In genomic region chrX:13463608-13464007, GRCh38 we compare ENCODE assay signal across 9 cellular contexts.
DNase-seq lines count a peak whose midpoint lies in the region; ATAC-seq, FAIRE-seq and TF ChIP-seq lines count a peak whose summit lies in the region.
"Had no signal": no experiment of that assay in that cellular context is flagged by ENCODE, and none has a peak within 500 bp of the region (broad histone marks: within the 10 kb centered on the region; RNA-seq: fewer than 3 reads in every experiment).

No MANE protein-coding gene starts in this region.

- FAIRE-seq in RCC 7860 (lab: Jason Lieb, UNC), result no peak

- H3K9me3 Mint-ChIP-seq in MCF 10A (ENCODE audit: unreplicated experiment) (peaks cover 9% of the 10 kb centered on the region), nephron progenitor cell (peaks cover 46% of the 10 kb centered on the region)
- H3K9me3 Mint-ChIP-seq in activated T-cell treated with anti-CD3 and anti-CD28 coated beads, Interleukin-2, amount 50 U/mL, for 72 hours, result peaks cover 0 to 4% of the 10 kb centered on the region in 2 donors

- no TSS peak for BruUV-seq in MCF 10A (replicated peaks; lab: Mats Ljungman, UMichigan)

- DNase-seq in EL (peak; percentile 84), NCI-H2171 treated with DMSO at 0.1 percent for 48 hours (lab: John Stamatoyannopoulos, UW) (peak; percentile 96), MCF 10A (ENCODE audit: unreplicated experiment) (peak; percentile 69), nephron progenitor cell (peak; percentile 5), RCC 7860 (ENCODE audit: low spot score) (no peak)
- no peak for DNase-seq in activated T-cell treated with anti-CD3 and anti-CD28 coated beads, Interleukin-2, amount 50 U/mL, for 72 hours
- DNase-seq in stimulated activated CD8-positive, alpha-beta memory T cell treated with anti-CD3 and anti-CD28 coated beads, Interleukin-4, amount 100 ng/mL, for 48 hours, result no peak
- DNase-seq: cerebellar nuclear complex had no signal

- ATAC-seq in HG02610 (IDR thresholded peaks at IDR 0.05; ENCODE audit: unreplicated experiment), result no peak
- ATAC-seq in activated T-cell treated with anti-CD3 and anti-CD28 coated beads, Interleukin-2, amount 50 U/mL, for 72 hours (replicated peaks in 1 of 2), result no peak

- CTCF ChIA-PET in MCF 10A (lab: Yijun Ruan, JAX), result interaction anchor here (0.7 to 1.2 kb wide), 2 partner anchors 25 to 26 kb away, joined by 3 to 5 read pairs; no protein-coding TSS in a partner anchor

- peaks cover 12% of the 10 kb centered on the region for H3K4me1 Mint-ChIP-seq in MCF 10A (ENCODE audit: insufficient read depth, unreplicated experiment)
- H3K4me1 Mint-ChIP-seq in nephron progenitor cell, result peaks cover 24% of the 10 kb centered on the region
- no peaks in the 10 kb centered on the region for H3K4me1 Mint-ChIP-seq in activated T-cell treated with anti-CD3 and anti-CD28 coated beads, Interleukin-2, amount 50 U/mL, for 72 hours (ENCODE audit: low read depth)

- H3K27ac Mint-ChIP-seq in MCF 10A (ENCODE audit: low read depth, unreplicated experiment) (no peak overlapping the region), nephron progenitor cell (no peak overlapping the region)
- H3K27ac Mint-ChIP-seq in activated T-cell treated with anti-CD3 and anti-CD28 coated beads, Interleukin-2, amount 50 U/mL, for 72 hours, result no peak overlapping the region

- intact Hi-C loops in MCF 10A (cut with micrococcal nuclease), result no loop called here

- POLR2A ChIA-PET in MCF 10A (lab: Yijun Ruan, JAX), result interaction anchor here (0.7 to 1.0 kb wide), 2 partner anchors 9 to 404 kb away, joined by 4 read pairs; no protein-coding TSS in a partner anchor

- TF ChIP-seq CTCF in MCF 10A (IDR thresholded peaks at IDR 0.05; ENCODE audit: unreplicated experiment) (no peak), nephron progenitor cell (IDR thresholded peaks at IDR 0.05) (no peak)

- H3K27me3 Mint-ChIP-seq in MCF 10A (ENCODE audit: insufficient read depth, unreplicated experiment) (peaks cover 45% of the 10 kb centered on the region), nephron progenitor cell (ENCODE audit: low read depth, poor library complexity) (no peaks in the 10 kb centered on the region)
- peaks cover 42% of the 10 kb centered on the region for H3K27me3 Mint-ChIP-seq in activated T-cell treated with anti-CD3 and anti-CD28 coated beads, Interleukin-2, amount 50 U/mL, for 72 hours (ENCODE audit: low read depth)

- H3K36me3 Mint-ChIP-seq in MCF 10A (ENCODE audit: insufficient read depth, unreplicated experiment), result no peaks in the 10 kb centered on the region
- no peaks in the 10 kb centered on the region for H3K36me3 Mint-ChIP-seq in nephron progenitor cell (ENCODE audit: low read depth)
- peaks cover 0 to 4% of the 10 kb centered on the region in 2 donors for H3K36me3 Mint-ChIP-seq in activated T-cell treated with anti-CD3 and anti-CD28 coated beads, Interleukin-2, amount 50 U/mL, for 72 hours (ENCODE audit: insufficient read depth in 2 of 2)

- no peak overlapping the region for H3K4me3 Mint-ChIP-seq in MCF 10A (ENCODE audit: unreplicated experiment)
- no peak overlapping the region for H3K4me3 Mint-ChIP-seq in nephron progenitor cell
- no peak overlapping the region for H3K4me3 Mint-ChIP-seq in activated T-cell treated with anti-CD3 and anti-CD28 coated beads, Interleukin-2, amount 50 U/mL, for 72 hours

Comparison
In these comparisons a context has a peak if more than half of its experiments do, and no peak if none do; other contexts are left out.
1. DNase-seq: peak in EL (single experiment), NCI-H2171 treated with DMSO at 0.1 percent for 48 hours (single experiment), MCF 10A (single experiment) and nephron progenitor cell (single experiment); none in activated T-cell treated with anti-CD3 and anti-CD28 coated beads, Interleukin-2, amount 50 U/mL, for 72 hours (0 of 2), stimulated activated CD8-positive, alpha-beta memory T cell treated with anti-CD3 and anti-CD28 coated beads, Interleukin-4, amount 100 ng/mL, for 48 hours (single experiment) and RCC 7860 (single experiment).